Comparison of ENCODE assay signal across 15 cellular contexts in the genomic region with DNA sequence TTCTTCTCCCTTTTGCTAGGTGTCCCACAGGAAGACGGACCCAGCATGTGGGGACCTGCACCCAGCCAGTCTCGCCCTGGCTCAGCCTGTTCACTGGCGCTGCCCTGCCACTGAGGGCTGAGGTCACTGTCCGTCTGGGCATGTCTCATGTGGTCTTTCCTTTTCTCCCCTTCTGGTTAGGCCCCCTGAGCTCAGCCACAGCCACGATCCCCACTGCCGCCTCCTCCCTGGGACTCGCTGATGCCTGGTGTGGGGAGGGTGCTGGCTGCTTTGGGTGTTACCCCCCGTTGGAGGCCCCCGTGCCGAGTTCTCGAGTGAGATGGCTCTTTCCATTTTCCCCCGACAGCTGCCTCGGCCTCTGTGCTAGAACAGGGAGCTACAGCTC. TPM values are rescaled to one million over a fixed set of nuclear protein-coding genes. Genes with fewer than 3 reads are reported as not detected.
A peak's percentile ranks its signal among the peaks of the same experiment; 100 is the strongest.
DNase-seq lines count a peak whose midpoint lies in the region; ATAC-seq and TF ChIP-seq lines count a peak whose summit lies in the region.
"Had no signal": no experiment of that assay in that cellular context is flagged by ENCODE, and none has a peak within 500 bp of the region (broad histone marks: within the 10 kb centered on the region; RNA-seq: fewer than 3 reads in every experiment).

No MANE protein-coding gene starts in this region.

- no peak overlapping the region for H4K8ac ChIP-seq in trophoblast cell (ENCODE audit: low read depth, low read length)

- no peak overlapping the region for H3K23ac ChIP-seq in trophoblast cell (ENCODE audit: low read length)

- peaks cover 16% of the 10 kb centered on the region for H3K27me3 Mint-ChIP-seq in T-helper 17 cell
- H3K27me3 Mint-ChIP-seq: activated CD4-positive, alpha-beta T cell treated with anti-CD3 and anti-CD28 coated beads, Interleukin-2, amount 10 ng/mL, durations not matched to agents 24 days and 14 days had no signal

- peaks cover 21% of the 10 kb centered on the region for H3K4me1 Mint-ChIP-seq in T-helper 17 cell

- no peak overlapping the region for H2BK12ac ChIP-seq in trophoblast cell (ENCODE audit: low read length)

- no peak overlapping the region for H3K9ac ChIP-seq in rectal smooth muscle tissue (ENCODE audit: low read length)
- no peak overlapping the region for H3K9ac ChIP-seq in trophoblast cell (ENCODE audit: low read length)

- H2AFZ ChIP-seq in trophoblast cell (ENCODE audit: insufficient read depth, low read length, poor library complexity): no peak overlapping the region

- peak overlapping the region; percentile 91 for H3K27ac ChIP-seq in 22Rv1
- H3K27ac ChIP-seq in foreskin keratinocyte: no peak overlapping the region
- H3K27ac ChIP-seq in rectal smooth muscle tissue (ENCODE audit: low read depth, low read length): peak overlapping the region; percentile 84
- H3K27ac ChIP-seq in trophoblast cell (ENCODE audit: low read depth, low read length): no peak overlapping the region
- peak overlapping the region in 1 of 2 donors; percentile 48 for H3K27ac ChIP-seq in left lung

- H4K91ac ChIP-seq in trophoblast cell (ENCODE audit: low read depth, low read length): no peak overlapping the region

- H3K4me2 ChIP-seq in trophoblast cell (ENCODE audit: low read length): no peak overlapping the region

- H3K36me3 ChIP-seq in rectal smooth muscle tissue (ENCODE audit: control insufficient read depth, insufficient read depth, low read length) (peaks cover 4% of the 10 kb centered on the region), trophoblast cell (ENCODE audit: control insufficient read depth in 1 of 2, insufficient read depth in 2 of 2, low read length in 2 of 2) (peaks cover 28 to 29% of the 10 kb centered on the region in 2 experiments), left lung (peaks cover 0 to 30% of the 10 kb centered on the region in 2 donors)

- no peaks in the 10 kb centered on the region for H3K79me1 ChIP-seq in trophoblast cell (ENCODE audit: low read length)

- no peak overlapping the region for H3K4me3 Mint-ChIP-seq in T-helper 17 cell
- H3K4me3 Mint-ChIP-seq: activated CD4-positive, alpha-beta T cell treated with anti-CD3 and anti-CD28 coated beads, Interleukin-2, amount 10 ng/mL, durations not matched to agents 24 days and 14 days; activated naive CD4-positive, alpha-beta T cell treated with anti-CD3 and anti-CD28 coated beads for 36 hours had no signal

- no CpG with 5 or more reads among the region's 13 CpGs for WGBS in trophoblast cell (ENCODE audit: extremely low coverage, insufficient coverage, insufficient read length)

- H3K18ac ChIP-seq in trophoblast cell (ENCODE audit: low read length): no peak overlapping the region

- peak overlapping the region; percentile 29 for H3K27ac Mint-ChIP-seq in T-helper 17 cell
- H3K27ac Mint-ChIP-seq: activated naive CD4-positive, alpha-beta T cell treated with anti-CD3 and anti-CD28 coated beads for 36 hours had no signal

- TF ChIP-seq CTCF in 22Rv1 (IDR thresholded peaks at IDR 0.05) (no peak), foreskin keratinocyte (conservative IDR thresholded peaks at IDR 0.05) (no peak), left lung (IDR thresholded peaks at IDR 0.05) (no peak)

- H4K12ac ChIP-seq in trophoblast cell (ENCODE audit: low read depth, low read length): no peak overlapping the region

- no peak overlapping the region for H3K4ac ChIP-seq in trophoblast cell (ENCODE audit: low read depth, low read length)

- H3K4me3 ChIP-seq in rectal smooth muscle tissue (ENCODE audit: low read length): no peak overlapping the region
- no peak overlapping the region for H3K4me3 ChIP-seq in trophoblast cell (ENCODE audit: low read depth, low read length)
- H3K4me3 ChIP-seq in left lung: no peak overlapping the region

- H3K9me3 ChIP-seq in T-helper 17 cell (ENCODE audit: control insufficient read depth, low read length, poor library complexity, severe bottlenecking): no peaks in the 10 kb centered on the region
- peaks cover 2% of the 10 kb centered on the region for H3K9me3 ChIP-seq in trophoblast cell (ENCODE audit: insufficient read depth, low read depth, low read length)
- H3K9me3 ChIP-seq in left lung: no peaks in the 10 kb centered on the region

- H2AK5ac ChIP-seq in trophoblast cell (ENCODE audit: low read length): no peak overlapping the region

- H3K4me1 ChIP-seq in foreskin keratinocyte: no peaks in the 10 kb centered on the region
- H3K4me1 ChIP-seq in rectal smooth muscle tissue (ENCODE audit: control insufficient read depth, insufficient read depth, low read length): peaks cover 15% of the 10 kb centered on the region
- H3K4me1 ChIP-seq in trophoblast cell (ENCODE audit: control insufficient read depth in 1 of 2, insufficient read depth in 2 of 2, low read length in 2 of 2): peaks cover 4 to 7% of the 10 kb centered on the region in 2 experiments
- peaks cover 8 to 10% of the 10 kb centered on the region in 2 donors for H3K4me1 ChIP-seq in left lung

- no peaks in the 10 kb centered on the region for H3K79me2 ChIP-seq in trophoblast cell (ENCODE audit: control insufficient read depth, insufficient read depth, low read length, poor library complexity)

- ATAC-seq in T-helper 17 cell (no peak), foreskin keratinocyte (peak; percentile 7), left lung (no peak)

- no peak overlapping the region for H2BK5ac ChIP-seq in trophoblast cell (ENCODE audit: low read depth, low read length, poor library complexity)

- H2BK120ac ChIP-seq in trophoblast cell (ENCODE audit: insufficient read depth, low read length, poor library complexity): no peak overlapping the region

- intact Hi-C loops in left lung (cut with DNase I): no loop called here

- H3K27me3 ChIP-seq in foreskin keratinocyte (no peaks in the 10 kb centered on the region), rectal smooth muscle tissue (ENCODE audit: control insufficient read depth, insufficient read depth, low read length) (no peaks in the 10 kb centered on the region), trophoblast cell (ENCODE audit: insufficient read depth, low read length) (no peaks in the 10 kb centered on the region), left lung (peaks cover 0 to 5% of the 10 kb centered on the region in 2 donors)

- H3K14ac ChIP-seq in trophoblast cell (ENCODE audit: low read length): no peak overlapping the region

- peaks cover 1% of the 10 kb centered on the region for H3K36me3 Mint-ChIP-seq in T-helper 17 cell (ENCODE audit: low read depth)

- DNase-seq in T-helper 17 cell (no peak), foreskin keratinocyte (peak in 1 of 2 donors; percentile 26), NCI-H1694 (lab: John Stamatoyannopoulos, UW) (no peak), trophoblast cell (no peak), left lung (no peak), LoVo (ENCODE audit: low spot score) (no peak)
- DNase-seq: activated CD4-positive, alpha-beta T cell treated with anti-CD3 and anti-CD28 coated beads, Interleukin-2, amount 10 ng/mL, durations not matched to agents 24 days and 14 days; activated naive CD4-positive, alpha-beta T cell treated with anti-CD3 and anti-CD28 coated beads for 36 hours; GF-D8; KG1; NCI-H2107; NK-92 treated with Interleukin-12 subunit alpha and Interleukin-12 subunit beta, amount 100 ng/mL, for 24 hours; SW 1271 had no signal

RNA-seq across cellular contexts. Expression of a gene that starts 14.8 kb away (rescaled TPM):
- 1 to 10 TPM; 4.4 to 5.0 TPM for total RNA-seq in T-helper 17 cell
- 13.6 and 15.8 TPM in 2 replicates for total RNA-seq in foreskin keratinocyte
- 7.5 and 10.1 TPM in 2 replicates for polyA plus RNA-seq in foreskin keratinocyte
- 4.6 and 5.0 TPM in 2 replicates for polyA plus RNA-seq in trophoblast cell (2013)
- 1 to 10 TPM; 7.4 to 8.5 TPM for total RNA-seq in left lung

RNA-seq across cellular contexts. Expression of a gene that starts 49.9 kb away (rescaled TPM):
- total RNA-seq in T-helper 17 cell: 10 to 100 TPM; 58.3 to 65.7 TPM
- 34.0 and 34.2 TPM in 2 replicates for total RNA-seq in foreskin keratinocyte
- polyA plus RNA-seq in foreskin keratinocyte: 11.0 and 12.3 TPM in 2 replicates
- 31.7 and 32.7 TPM in 2 replicates for polyA plus RNA-seq in trophoblast cell (2013)
- total RNA-seq in left lung: 10 to 100 TPM; 38.1 to 45.7 TPM

RNA-seq across cellular contexts. Expression of a gene that starts 59.6 kb away (rescaled TPM):
- total RNA-seq in T-helper 17 cell (not detected), foreskin keratinocyte (10.1 and 10.8 TPM in 2 replicates), left lung (1 to 10 TPM; 2.3 to 2.6 TPM)
- 13.9 and 14.4 TPM in 2 replicates for polyA plus RNA-seq in foreskin keratinocyte
- polyA plus RNA-seq in trophoblast cell (2013): 243 and 264 TPM in 2 replicates
- total RNA-seq: activated CD4-positive, alpha-beta T cell treated with anti-CD3 and anti-CD28 coated beads, Interleukin-2, amount 10 ng/mL, durations not matched to agents 24 days and 14 days; activated naive CD4-positive, alpha-beta T cell treated with anti-CD3 and anti-CD28 coated beads for 36 hours had no signal

Comparison
In these comparisons a context has a peak if more than half of its experiments do, and no peak if none do; other contexts are left out.
1. H3K27ac ChIP-seq: peak in 22Rv1 (single experiment) and rectal smooth muscle tissue (single experiment); none in foreskin keratinocyte (single experiment) and trophoblast cell (single experiment).